ENCODE assay signal across 21 cellular contexts in the genomic region with DNA sequence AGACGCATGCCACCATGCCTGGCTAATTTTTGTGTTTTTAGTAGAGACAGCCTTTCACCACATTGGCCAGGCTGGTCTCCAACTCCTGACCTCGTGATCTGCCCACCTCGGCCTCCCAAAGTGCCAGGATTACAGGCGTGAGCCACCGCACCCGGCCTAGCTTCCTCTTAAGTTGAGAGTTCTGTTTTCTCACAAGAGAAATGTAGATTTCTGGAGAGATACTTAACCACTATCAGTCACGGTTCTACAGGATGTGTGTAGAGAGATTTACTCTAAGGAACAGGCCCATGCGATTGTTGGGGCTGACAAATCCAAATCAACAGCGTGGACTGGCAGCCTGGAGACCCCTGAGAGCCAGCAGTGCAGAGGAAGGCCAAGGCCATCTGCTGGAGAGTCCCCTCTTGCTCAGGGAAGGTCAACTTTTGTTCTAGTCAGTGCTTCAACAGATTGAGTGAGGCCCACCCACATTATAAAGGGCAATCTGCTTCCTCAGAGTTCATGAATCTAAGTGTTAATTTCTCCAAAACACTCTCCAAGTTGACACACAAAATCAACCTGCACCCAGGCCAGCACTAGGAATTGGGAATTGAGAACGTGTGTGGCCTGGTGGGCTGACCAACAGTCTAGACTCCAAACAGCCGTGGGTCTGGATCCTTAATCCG. TPM values are rescaled to one million over a fixed set of nuclear protein-coding genes. Genes with fewer than 3 reads are reported as not detected.
"Had no signal": no experiment of that assay in that cellular context is flagged by ENCODE, and none has a peak within 500 bp of the region (broad histone marks: within the 10 kb centered on the region; RNA-seq: fewer than 3 reads in every experiment).

No MANE protein-coding gene starts in this region.

- DNase-seq: activated CD4-positive, CD25-positive, alpha-beta regulatory T cell treated with anti-CD3 and anti-CD28 coated beads, Interleukin-2, amount 50 U/mL, for 72 hours; activated CD8-positive, alpha-beta memory T cell treated with anti-CD3 and anti-CD28 coated beads, Interleukin-2, amount 10 ng/mL, durations not matched to agents 7 days and 5 days; activated T-cell treated with anti-CD3 and anti-CD28 coated beads, Interleukin-2, amount 50 U/mL, for 4 hours; caudate nucleus; effector CD4-positive, alpha-beta T cell; foreskin melanocyte; heart left ventricle; kidney; left ventricle myocardium inferior; mesendoderm; nephron progenitor cell; psoas muscle; right lobe of liver; SK-N-SH; stimulated activated CD4-positive, alpha-beta T cell treated with anti-CD3 and anti-CD28 coated beads, Interleukin-2, amount 100 ng/mL, for 24 hours; stimulated activated naive CD4-positive, alpha-beta T cell treated with Interleukin-2 at 50 U/mL for 16 hours; upper lobe of right lung had no signal

- H3K4me3 Mint-ChIP-seq: activated CD8-positive, alpha-beta memory T cell treated with anti-CD3 and anti-CD28 coated beads, Interleukin-2, amount 10 ng/mL, durations not matched to agents 7 days and 5 days; activated T-cell treated with anti-CD3 and anti-CD28 coated beads, Interleukin-2, amount 50 U/mL, for 4 hours; nephron progenitor cell; T-helper 1 cell treated with Interleukin-12 subunit alpha and Interleukin-12 subunit beta and Interleukin-4 antibody, amounts not matched to agents 30 μg/mL and 1 μg/mL, for 36 hours had no signal

- H3K9me3 Mint-ChIP-seq: activated T-cell treated with anti-CD3 and anti-CD28 coated beads, Interleukin-2, amount 50 U/mL, for 4 hours; nephron progenitor cell; T-helper 1 cell treated with Interleukin-12 subunit alpha and Interleukin-12 subunit beta and Interleukin-4 antibody, amounts not matched to agents 30 μg/mL and 1 μg/mL, for 36 hours had no signal

- H3K27me3 Mint-ChIP-seq: activated CD8-positive, alpha-beta memory T cell treated with anti-CD3 and anti-CD28 coated beads, Interleukin-2, amount 10 ng/mL, durations not matched to agents 7 days and 5 days had no signal

- H3K27ac Mint-ChIP-seq: activated CD8-positive, alpha-beta memory T cell treated with anti-CD3 and anti-CD28 coated beads, Interleukin-2, amount 10 ng/mL, durations not matched to agents 7 days and 5 days; nephron progenitor cell; T-helper 1 cell treated with Interleukin-12 subunit alpha and Interleukin-12 subunit beta and Interleukin-4 antibody, amounts not matched to agents 30 μg/mL and 1 μg/mL, for 36 hours had no signal

- H3K4me3 ChIP-seq: coronary artery, heart left ventricle, left ventricle myocardium inferior, psoas muscle, right lobe of liver, upper lobe of right lung had no signal

- H3K36me3 Mint-ChIP-seq: activated CD8-positive, alpha-beta memory T cell treated with anti-CD3 and anti-CD28 coated beads, Interleukin-2, amount 10 ng/mL, durations not matched to agents 7 days and 5 days had no signal

RNA-seq across cellular contexts. Expression of a gene that starts 56.0 kb away (rescaled TPM):
- total RNA-seq: activated CD8-positive, alpha-beta memory T cell treated with anti-CD3 and anti-CD28 coated beads, Interleukin-2, amount 10 ng/mL, durations not matched to agents 7 days and 5 days; activated T-cell treated with anti-CD3 and anti-CD28 coated beads, Interleukin-2, amount 50 U/mL, for 4 hours; heart left ventricle; left ventricle myocardium inferior; omental fat pad; psoas muscle; temporal lobe; upper lobe of right lung had no signal
- polyA plus RNA-seq: heart left ventricle, SK-N-SH had no signal
